ENCODE assay signal across 11 cellular contexts in the genomic region with DNA sequence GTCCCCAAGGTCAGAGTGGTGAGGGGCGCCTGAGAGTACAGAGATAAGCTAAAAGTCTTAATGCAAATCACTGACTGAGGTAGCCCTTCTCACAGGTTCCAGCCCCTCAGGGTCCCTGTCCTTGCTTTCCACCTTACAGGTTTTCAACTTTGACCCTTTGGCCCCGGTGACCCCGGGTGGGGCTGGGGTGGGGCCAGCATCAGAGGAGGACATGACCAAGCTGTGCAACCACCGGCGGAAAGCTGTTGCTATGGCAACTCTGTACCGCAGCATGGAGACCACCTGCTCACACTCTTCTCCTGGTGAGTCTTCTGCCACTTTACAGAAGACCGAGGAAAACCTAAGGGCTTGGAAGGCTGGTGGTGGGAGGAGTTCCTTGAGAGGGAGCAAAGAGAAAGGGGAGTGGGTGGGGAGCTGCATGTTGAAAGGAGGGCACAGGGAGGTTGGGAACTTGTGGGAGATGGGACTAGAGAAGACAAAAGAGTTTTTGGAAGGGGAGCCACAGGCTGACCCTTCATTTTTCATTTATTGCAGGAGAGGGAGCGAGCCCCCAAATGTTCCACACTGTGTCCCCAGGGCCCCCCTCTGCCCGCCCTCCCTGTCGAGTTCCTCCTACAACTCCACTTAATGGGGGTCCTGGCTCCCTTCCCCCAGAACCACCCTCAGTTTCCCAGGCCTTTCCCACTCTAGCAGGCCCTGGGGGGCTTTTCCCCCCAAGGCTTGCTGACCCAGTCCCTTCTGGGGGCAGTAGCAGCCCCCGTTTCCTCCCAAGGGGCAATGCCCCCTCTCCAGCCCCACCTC. TPM values are rescaled to one million over a fixed set of nuclear protein-coding genes. Genes with fewer than 3 reads are reported as not detected.
DNase-seq lines count a peak whose midpoint lies in the region; ATAC-seq, FAIRE-seq and TF ChIP-seq lines count a peak whose summit lies in the region.
"Had no signal": no experiment of that assay in that cellular context is flagged by ENCODE, and none has a peak within 500 bp of the region (broad histone marks: within the 10 kb centered on the region; RNA-seq: fewer than 3 reads in every experiment).

No MANE protein-coding gene starts in this region.

- FAIRE-seq in GM12892 (lab: Jason Lieb, UNC): no peak

- peaks cover 75% of the 10 kb centered on the region for H3K36me3 Mint-ChIP-seq in CD4-positive, alpha-beta T cell (ENCODE audit: low read depth)
- peaks cover 73% of the 10 kb centered on the region for H3K36me3 Mint-ChIP-seq in dendritic cell treated with granulocyte-macrophage colony-stimulating factor and Interleukin-4, amounts not matched to agents 40 ng/mL and 50 ng/mL, for 4 days (ENCODE audit: low read depth)
- H3K36me3 Mint-ChIP-seq in progenitor cell of endocrine pancreas (ENCODE audit: insufficient read depth): peaks cover 7% of the 10 kb centered on the region

- POLR2A ChIA-PET in CD4-positive, alpha-beta T cell (lab: Charles Lee): interaction anchor here (1.6 to 2.1 kb wide), 2 partner anchors 21 to 44 kb away, joined by 5 to 11 read pairs; partner anchors contain the start of gene DCTN2

- intact Hi-C loops in CD4-positive, alpha-beta T cell (cut with DNase I, micrococcal nuclease): loop anchor here in 1 of 2 experiments (5.0 kb wide), 2 partner anchors 227 to 417 kb away; partner anchors contain the start of genes ATP23 and CDK4
- intact Hi-C loops in dendritic cell treated with granulocyte-macrophage colony-stimulating factor and Interleukin-4, amounts not matched to agents 40 ng/mL and 50 ng/mL, for 4 days (cut with micrococcal nuclease): no loop called here

- DNase-seq in CD4-positive, alpha-beta T cell: no peak
- DNase-seq in NB4 (ENCODE audit: low read depth) (no peak), progenitor cell of endocrine pancreas (ENCODE audit: low spot score, unreplicated experiment) (no peak), GM12892 (ENCODE audit: insufficient read length) (no peak), NCI-H1092 treated with DMSO at 0.1 percent for 48 hours (lab: John Stamatoyannopoulos, UW) (no peak), DMS153 (lab: John Stamatoyannopoulos, UW) (no peak), UCSD-AML1 (lab: John Stamatoyannopoulos, UW; ENCODE audit: unreplicated experiment) (no peak)
- DNase-seq: H7, Kasumi-1 had no signal

- H3K9me3 Mint-ChIP-seq in CD4-positive, alpha-beta T cell: no peaks in the 10 kb centered on the region
- no peaks in the 10 kb centered on the region for H3K9me3 Mint-ChIP-seq in dendritic cell treated with granulocyte-macrophage colony-stimulating factor and Interleukin-4, amounts not matched to agents 40 ng/mL and 50 ng/mL, for 4 days
- no peaks in the 10 kb centered on the region for H3K9me3 Mint-ChIP-seq in progenitor cell of endocrine pancreas (ENCODE audit: low read depth)

- peak overlapping the region; percentile 100 for H3K27ac Mint-ChIP-seq in CD4-positive, alpha-beta T cell
- H3K27ac Mint-ChIP-seq in dendritic cell treated with granulocyte-macrophage colony-stimulating factor and Interleukin-4, amounts not matched to agents 40 ng/mL and 50 ng/mL, for 4 days: peak overlapping the region; percentile 49
- peak overlapping the region; percentile 59 for H3K27ac Mint-ChIP-seq in progenitor cell of endocrine pancreas

- no peaks in the 10 kb centered on the region for H3K9me3 ChIP-seq in CD4-positive, alpha-beta T cell (ENCODE audit: control insufficient read depth, low read length)

- TF ChIP-seq POLR2A in NB4 (IDR thresholded peaks at IDR 0.05; ENCODE audit: extremely low read depth, insufficient read length) (no peak), GM12892 (IDR thresholded peaks at IDR 0.05; ENCODE audit: low read depth, low read length) (no peak)

- CTCF ChIA-PET in CD4-positive, alpha-beta T cell (lab: Charles Lee): interaction anchor here (1.1 to 1.2 kb wide), 3 partner anchors 21 to 66 kb away, joined by 3 to 4 read pairs (median 3); no protein-coding TSS in a partner anchor

- ATAC-seq in CD4-positive, alpha-beta T cell (ENCODE audit: poor library complexity): no peak
- ATAC-seq: right cardiac atrium had no signal

- H3K27me3 Mint-ChIP-seq in CD4-positive, alpha-beta T cell: no peaks in the 10 kb centered on the region
- no peaks in the 10 kb centered on the region for H3K27me3 Mint-ChIP-seq in dendritic cell treated with granulocyte-macrophage colony-stimulating factor and Interleukin-4, amounts not matched to agents 40 ng/mL and 50 ng/mL, for 4 days
- H3K27me3 Mint-ChIP-seq in progenitor cell of endocrine pancreas: no peaks in the 10 kb centered on the region

- peak overlapping the region; percentile 96 for H3K4me3 ChIP-seq in NB4 (ENCODE audit: low read depth, low read length)

- peak overlapping the region; percentile 95 for H3K4me3 Mint-ChIP-seq in CD4-positive, alpha-beta T cell
- H3K4me3 Mint-ChIP-seq in dendritic cell treated with granulocyte-macrophage colony-stimulating factor and Interleukin-4, amounts not matched to agents 40 ng/mL and 50 ng/mL, for 4 days: no peak overlapping the region
- peak overlapping the region; percentile 96 for H3K4me3 Mint-ChIP-seq in progenitor cell of endocrine pancreas (ENCODE audit: low read depth)

- H3K27ac ChIP-seq in CD4-positive, alpha-beta T cell (ENCODE audit: low read depth, low read length): no peak overlapping the region

- H3K4me1 Mint-ChIP-seq in CD4-positive, alpha-beta T cell (ENCODE audit: low read depth): peaks cover 40% of the 10 kb centered on the region
- H3K4me1 Mint-ChIP-seq in dendritic cell treated with granulocyte-macrophage colony-stimulating factor and Interleukin-4, amounts not matched to agents 40 ng/mL and 50 ng/mL, for 4 days (ENCODE audit: low read depth): peaks cover 58% of the 10 kb centered on the region
- H3K4me1 Mint-ChIP-seq in progenitor cell of endocrine pancreas (ENCODE audit: low read depth): peaks cover 24% of the 10 kb centered on the region

- TF ChIP-seq CTCF in CD4-positive, alpha-beta T cell (IDR thresholded peaks at IDR 0.05): no peak
- TF ChIP-seq CTCF in NB4 (IDR thresholded peaks at IDR 0.05; ENCODE audit: low read depth, low read length) (no peak), progenitor cell of endocrine pancreas (IDR thresholded peaks at IDR 0.05; ENCODE audit: unreplicated experiment) (no peak)

- no peaks in the 10 kb centered on the region for H3K27me3 ChIP-seq in CD4-positive, alpha-beta T cell (ENCODE audit: control insufficient read depth, insufficient read depth, low read length)

RNA-seq across cellular contexts. Expression of gene MBD6, which starts 2.4 kb away (rescaled TPM):
- 10 to 100 TPM; 72.4 to 74.7 TPM for total RNA-seq in CD4-positive, alpha-beta T cell
- 158 and 159 TPM in 2 replicates for total RNA-seq in progenitor cell of endocrine pancreas
- 11.0 TPM for polyA plus RNA-seq in GM12892 (2012; ENCODE audit: missing spikeins)

RNA-seq across cellular contexts. Expression of gene DDIT3, which starts 4.7 kb away (rescaled TPM):
- total RNA-seq in CD4-positive, alpha-beta T cell: 100 to 1,000 TPM; 145 TPM
- 15.7 and 18.5 TPM in 2 replicates for total RNA-seq in progenitor cell of endocrine pancreas
- 20.6 TPM for polyA plus RNA-seq in GM12892 (2012; ENCODE audit: missing spikeins)

RNA-seq across cellular contexts. Expression of gene DCTN2, which starts 22.0 kb away (rescaled TPM):
- total RNA-seq in CD4-positive, alpha-beta T cell: 10 to 100 TPM; 39.6 TPM
- 144 and 153 TPM in 2 replicates for total RNA-seq in progenitor cell of endocrine pancreas
- 76.9 TPM for polyA plus RNA-seq in GM12892 (2012; ENCODE audit: missing spikeins)

RNA-seq across cellular contexts. Expression of gene KIF5A, which starts 24.8 kb away (rescaled TPM):
- under 1 TPM; 0.39 to 0.47 TPM for total RNA-seq in CD4-positive, alpha-beta T cell
- total RNA-seq in progenitor cell of endocrine pancreas: 2.5 and 2.8 TPM in 2 replicates
- polyA plus RNA-seq in GM12892 (2012; ENCODE audit: missing spikeins): 0.55 TPM

RNA-seq across cellular contexts. Expression of gene MARS1, which starts 37.1 kb away (rescaled TPM):
- 100 to 1,000 TPM; 203 to 204 TPM for total RNA-seq in CD4-positive, alpha-beta T cell
- 290 and 318 TPM in 2 replicates for total RNA-seq in progenitor cell of endocrine pancreas
- polyA plus RNA-seq in GM12892 (2012; ENCODE audit: missing spikeins): 88.4 TPM

Comparison
In these comparisons a context has a peak if more than half of its experiments do, and no peak if none do; other contexts are left out.
1. H3K27ac Mint-ChIP-seq: peak in every context shown above with its lines; median percentile 100 in CD4-positive, alpha-beta T cell; 59 in progenitor cell of endocrine pancreas; 49 in dendritic cell treated with granulocyte-macrophage colony-stimulating factor and Interleukin-4, amounts not matched to agents 40 ng/mL and 50 ng/mL, for 4 days.